ENCODE assay signal across 1 cellular context in genomic region chr2:36357506-36358316, GRCh38.
TF ChIP-seq lines count a peak whose summit lies in the region.

No MANE protein-coding gene starts in this region.

TF ChIP-seq in SK-N-SH, 30 proteins besides CTCF, POLR2A, EP300 and RAD21 (continued from another document):
- TF ChIP-seq USF1 (IDR thresholded peaks at IDR 0.05; ENCODE audit: borderline replicate concordance, low read depth) (no peak), GABPA (IDR thresholded peaks at IDR 0.05; ENCODE audit: low read depth) (no peak)
